ENCODE assay signal across 15 cellular contexts in the genomic region with DNA sequence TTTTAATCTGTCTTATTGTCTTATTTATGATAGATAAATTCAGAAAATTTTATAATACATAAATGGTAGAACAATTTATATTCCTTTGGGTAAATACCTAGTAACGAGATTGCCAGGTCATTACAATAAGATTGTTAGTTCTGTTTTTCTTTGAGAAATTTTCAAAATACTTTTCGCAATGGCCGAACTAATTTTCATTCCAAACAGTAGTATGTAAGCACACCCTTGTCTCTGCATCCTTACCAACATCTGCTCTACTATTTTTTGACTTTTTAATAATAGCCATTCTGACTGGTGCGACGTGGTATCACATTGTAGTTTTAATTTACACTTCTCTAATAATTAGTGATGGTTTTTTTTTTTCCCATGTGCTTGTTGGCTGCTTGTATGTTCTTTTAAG.
A peak's percentile ranks its signal among the peaks of the same experiment; 100 is the strongest.
DNase-seq lines count a peak whose midpoint lies in the region; ATAC-seq and TF ChIP-seq lines count a peak whose summit lies in the region.
"Had no signal": no experiment of that assay in that cellular context is flagged by ENCODE, and none has a peak within 500 bp of the region (broad histone marks: within the 10 kb centered on the region; RNA-seq: fewer than 3 reads in every experiment).

No MANE protein-coding gene starts in this region.

- no peaks in the 10 kb centered on the region for H3K79me2 ChIP-seq in ACC112 (ENCODE audit: control insufficient read depth, insufficient read depth, low read length, unreplicated experiment)

- H3K36me3 ChIP-seq in ACC112 (ENCODE audit: insufficient read depth, low read length) = no peaks in the 10 kb centered on the region
- H3K36me3 ChIP-seq: BLaER1 treated with 17β-estradiol and CSF1 and Interleukin-3, amounts not matched to agents 10 nM and 100 nM had no signal

- H3K27me3 ChIP-seq in ACC112 (ENCODE audit: insufficient read depth, low read length) = no peaks in the 10 kb centered on the region
- H3K27me3 ChIP-seq: BLaER1 treated with 17β-estradiol and CSF1 and Interleukin-3, amounts not matched to agents 10 nM and 100 nM had no signal

- no peak for TF ChIP-seq CTCF in choroid plexus epithelial cell (conservative IDR thresholded peaks at IDR 0.05; ENCODE audit: low read depth, low read length)

- H2AFZ ChIP-seq in ACC112 (ENCODE audit: low read length, unreplicated experiment) = peak overlapping the region; percentile 34

- no peak overlapping the region for H3K27ac ChIP-seq in ACC112 (ENCODE audit: low read depth, low read length)
- H3K27ac ChIP-seq: BLaER1 treated with 17β-estradiol and CSF1 and Interleukin-3, amounts not matched to agents 10 nM and 100 nM had no signal

- ATAC-seq in GM19395 (IDR thresholded peaks at IDR 0.05; ENCODE audit: unreplicated experiment) = no peak
- ATAC-seq: GM12878, HepG2 had no signal

- DNase-seq in GM04504 (ENCODE audit: low read depth) (peak; percentile 22), choroid plexus epithelial cell (ENCODE audit: low read depth) (peak; percentile 6), iris pigment epithelial cell (ENCODE audit: low read depth) (peak; percentile 8), T-helper 2 cell (no peak), NCI-H1436 (lab: John Stamatoyannopoulos, UW) (no peak)
- DNase-seq: DMS79, KG1, NCI-H1105 treated with DMSO at 0.1 percent for 48 hours, NCI-H187 treated with DMSO at 0.1 percent for 48 hours, NCI-H526 had no signal

- no peaks in the 10 kb centered on the region for H3K4me1 ChIP-seq in ACC112 (ENCODE audit: control insufficient read depth, insufficient read depth, low read length, unreplicated experiment)
- H3K4me1 ChIP-seq: BLaER1 treated with 17β-estradiol and CSF1 and Interleukin-3, amounts not matched to agents 10 nM and 100 nM had no signal

- H3K4me3 ChIP-seq in ACC112 (ENCODE audit: low read depth, low read length) (no peak overlapping the region), choroid plexus epithelial cell (ENCODE audit: low read depth, low read length) (no peak overlapping the region)
- H3K4me3 ChIP-seq: BLaER1 treated with 17β-estradiol and CSF1 and Interleukin-3, amounts not matched to agents 10 nM and 100 nM; GM12878 had no signal

Comparison
In these comparisons a context has a peak if more than half of its experiments do, and no peak if none do; other contexts are left out.
1. DNase-seq: peak in GM04504 (single experiment), choroid plexus epithelial cell (single experiment) and iris pigment epithelial cell (single experiment); none in T-helper 2 cell (0 of 5) and NCI-H1436 (single experiment).